In genomic region chr5:134053314-134053839, GRCh38 we compare ENCODE assay signal across 12 cellular contexts. TPM values are rescaled to one million over a fixed set of nuclear protein-coding genes. Genes with fewer than 3 reads are reported as not detected.
DNase-seq lines count a peak whose midpoint lies in the region; ATAC-seq and TF ChIP-seq lines count a peak whose summit lies in the region.
"Had no signal": no experiment of that assay in that cellular context is flagged by ENCODE, and none has a peak within 500 bp of the region (broad histone marks: within the 10 kb centered on the region; RNA-seq: fewer than 3 reads in every experiment).

No MANE protein-coding gene starts in this region.

- no peaks in the 10 kb centered on the region for H4K20me1 ChIP-seq in smooth muscle cell (ENCODE audit: low read depth)

- no peaks in the 10 kb centered on the region for H3K36me3 ChIP-seq in smooth muscle cell (ENCODE audit: low read depth)

- no peak overlapping the region for H3K9ac ChIP-seq in smooth muscle cell (ENCODE audit: low read depth)

- H3K9me3 Mint-ChIP-seq in activated CD4-positive, alpha-beta T cell treated with anti-CD3 and anti-CD28 coated beads, Interleukin-2, amount 10 ng/mL, durations not matched to agents 7 days and 5 days = no peaks in the 10 kb centered on the region

- in situ Hi-C loops in SK-MEL-5 (cut with HindIII; ENCODE audit: low pct_unique_long_range_greater_than_20kb, low sequenced_read_pairs) = no loop called here

- H3K4me1 ChIP-seq in smooth muscle cell (ENCODE audit: low read depth) = peaks cover 8% of the 10 kb centered on the region

- no peak overlapping the region for H3K4me3 ChIP-seq in smooth muscle cell
- H3K4me3 ChIP-seq in lower leg skin (ENCODE audit: low read depth, poor library complexity, severe bottlenecking) = no peak overlapping the region

- 71% methylated on average over 7 of the region's 8 CpGs for WGBS in smooth muscle cell (ENCODE audit: low lambda C conversion rate)
- 57 to 60% methylated on average over 8 of the region's 8 CpGs for WGBS in lower leg skin, 2 donors

- H3K36me3 Mint-ChIP-seq in activated CD4-positive, alpha-beta T cell treated with anti-CD3 and anti-CD28 coated beads, Interleukin-2, amount 10 ng/mL, durations not matched to agents 7 days and 5 days (ENCODE audit: low read depth) = no peaks in the 10 kb centered on the region

- H3K4me1 Mint-ChIP-seq in activated CD4-positive, alpha-beta T cell treated with anti-CD3 and anti-CD28 coated beads, Interleukin-2, amount 10 ng/mL, durations not matched to agents 7 days and 5 days = peaks cover 36% of the 10 kb centered on the region

- no peaks in the 10 kb centered on the region for H3K27me3 Mint-ChIP-seq in activated CD4-positive, alpha-beta T cell treated with anti-CD3 and anti-CD28 coated beads, Interleukin-2, amount 10 ng/mL, durations not matched to agents 7 days and 5 days

- H3K27me3 ChIP-seq in smooth muscle cell (ENCODE audit: low read depth) = no peaks in the 10 kb centered on the region

- H3K79me2 ChIP-seq in smooth muscle cell (ENCODE audit: low read depth) = no peaks in the 10 kb centered on the region

- POLR2A ChIA-PET in activated CD4-positive, alpha-beta T cell treated with anti-CD3 and anti-CD28 coated beads, Interleukin-2, amount 10 ng/mL, durations not matched to agents 7 days and 5 days (lab: Charles Lee) = no interaction called here

- peak overlapping the region; percentile 83 for H3K27ac Mint-ChIP-seq in activated CD4-positive, alpha-beta T cell treated with anti-CD3 and anti-CD28 coated beads, Interleukin-2, amount 10 ng/mL, durations not matched to agents 7 days and 5 days

- CTCF ChIA-PET in activated CD4-positive, alpha-beta T cell treated with anti-CD3 and anti-CD28 coated beads, Interleukin-2, amount 10 ng/mL, durations not matched to agents 7 days and 5 days (lab: Charles Lee) = interaction anchor here (1.0 to 5.6 kb wide), 3 partner anchors 9 to 20 kb away, joined by 4 to 45 read pairs (median 8); no protein-coding TSS in a partner anchor

- no peak overlapping the region for H3K4me3 Mint-ChIP-seq in activated CD4-positive, alpha-beta T cell treated with anti-CD3 and anti-CD28 coated beads, Interleukin-2, amount 10 ng/mL, durations not matched to agents 7 days and 5 days

- intact Hi-C loops in lower leg skin (cut with DNase I; ENCODE audit: low total_unique reads) = no loop called here

- no peaks in the 10 kb centered on the region for H3F3A ChIP-seq in smooth muscle cell (ENCODE audit: low read depth)

- no peak for DNase-seq in activated CD4-positive, alpha-beta T cell treated with anti-CD3 and anti-CD28 coated beads, Interleukin-2, amount 10 ng/mL, durations not matched to agents 7 days and 5 days
- no peak for DNase-seq in activated CD4-positive, alpha-beta T cell treated with anti-CD3 and anti-CD28 coated beads, Interleukin-2, amount 50 U/mL, for 48 hours
- peak; percentile 50 for DNase-seq in SK-MEL-5 (ENCODE audit: low read depth, low spot score)
- DNase-seq in smooth muscle cell (lab: John Stamatoyannopoulos, UW; ENCODE audit: unreplicated experiment) = no peak
- DNase-seq in SW 1271 (lab: John Stamatoyannopoulos, UW) = no peak
- DNase-seq in lower leg skin (ENCODE audit: low spot score in 2 of 2) = no peak
- DNase-seq in stimulated activated CD4-positive, alpha-beta T cell treated with anti-CD3 and anti-CD28 coated beads, Interleukin-12 subunit alpha, Interleukin-12 subunit beta, amount 100 ng/mL, for 4 hours = no peak
- DNase-seq: ACHN; activated CD4-positive, CD25-positive, alpha-beta regulatory T cell; DMS153; NCI-H446 had no signal

- peak; percentile 34 for ATAC-seq in esophagus mucosa

- H3K4me2 ChIP-seq in smooth muscle cell = peak overlapping the region; percentile 35

- H3K27ac ChIP-seq in smooth muscle cell (ENCODE audit: low read depth) = no peak overlapping the region

- TF ChIP-seq CTCF in smooth muscle cell (IDR thresholded peaks at IDR 0.05; ENCODE audit: borderline replicate concordance, insufficient read depth, poor library complexity, severe bottlenecking) = no peak
- no peak for TF ChIP-seq CTCF in lower leg skin (IDR thresholded peaks at IDR 0.05)

- TF ChIP-seq POLR2A in lower leg skin (IDR thresholded peaks at IDR 0.05) = no peak

- no peaks in the 10 kb centered on the region for H3K9me3 ChIP-seq in smooth muscle cell (replicated peaks; ENCODE audit: low read depth)

- H2AFZ ChIP-seq in smooth muscle cell (ENCODE audit: low read depth) = peak overlapping the region; percentile 65

RNA-seq across cellular contexts. Expression of gene VDAC1, which starts 48.6 kb away (rescaled TPM):
- 100 to 1,000 TPM; 184 to 208 TPM for total RNA-seq in activated CD4-positive, alpha-beta T cell treated with anti-CD3 and anti-CD28 coated beads, Interleukin-2, amount 10 ng/mL, durations not matched to agents 7 days and 5 days
- 566 and 620 TPM in 2 replicates for total RNA-seq in SK-MEL-5 (2014; rRNA removed; shearing (Covaris generic))
- 466 and 549 TPM in 2 replicates for polyA plus RNA-seq in SK-MEL-5 (2015; cell fraction: cytosol; rRNA removed)
- polyA plus RNA-seq in SK-MEL-5 (2015; cell fraction: nucleus; rRNA removed) = 181 and 183 TPM in 2 replicates
- total RNA-seq in esophagus mucosa (154 TPM), smooth muscle cell (252 and 275 TPM in 2 replicates), lower leg skin (100 to 1,000 TPM; 113 to 159 (median 145) TPM)
- 221 and 243 TPM in 2 replicates for polyA plus RNA-seq in smooth muscle cell
